In genomic region chr11:102070766-102071165, GRCh38 we compare ENCODE assay signal across 23 cellular contexts. TPM values are rescaled to one million over a fixed set of nuclear protein-coding genes. Genes with fewer than 3 reads are reported as not detected.
"Had no signal": no experiment of that assay in that cellular context is flagged by ENCODE, and none has a peak within 500 bp of the region (broad histone marks: within the 10 kb centered on the region; RNA-seq: fewer than 3 reads in every experiment).

No MANE protein-coding gene starts in this region.

- FAIRE-seq: HepG2, RCC 7860 had no signal

- ATAC-seq: HepG2 had no signal

- DNase-seq: IMR-90, Karpas-422, KG1, MM.1S, NCI-H1092 treated with DMSO at 0.1 percent for 48 hours, NCI-H1436, NCI-H187, NCI-H2029, NCI-H2081 treated with DMSO at 0.1 percent for 48 hours, NCI-H2171, NCI-H226, NCI-H446, NCI-H510A, NCI-H524 treated with DMSO at 0.1 percent for 48 hours, NCI-H69, NCI-H774, RPMI8226, SHP77, SK-N-SH, SW 1271 had no signal

RNA-seq across cellular contexts. Expression of gene CFAP300, which starts 23.5 kb away (rescaled TPM):
- total RNA-seq: HepG2, SK-MEL-5 had no signal
- polyA plus RNA-seq: HepG2 had no signal
